Comparison of ENCODE assay signal across 1 cellular context in genomic region chr9:5767968-5768932, GRCh38.
A peak's percentile ranks its signal among the peaks of the same experiment; 100 is the strongest.
TF ChIP-seq lines count a peak whose summit lies in the region.

No MANE protein-coding gene starts in this region.

TF ChIP-seq in GM12878, 131 proteins besides CTCF, POLR2A, EP300 and RAD21 (continued from another document):
- TF ChIP-seq, protein P1, sequence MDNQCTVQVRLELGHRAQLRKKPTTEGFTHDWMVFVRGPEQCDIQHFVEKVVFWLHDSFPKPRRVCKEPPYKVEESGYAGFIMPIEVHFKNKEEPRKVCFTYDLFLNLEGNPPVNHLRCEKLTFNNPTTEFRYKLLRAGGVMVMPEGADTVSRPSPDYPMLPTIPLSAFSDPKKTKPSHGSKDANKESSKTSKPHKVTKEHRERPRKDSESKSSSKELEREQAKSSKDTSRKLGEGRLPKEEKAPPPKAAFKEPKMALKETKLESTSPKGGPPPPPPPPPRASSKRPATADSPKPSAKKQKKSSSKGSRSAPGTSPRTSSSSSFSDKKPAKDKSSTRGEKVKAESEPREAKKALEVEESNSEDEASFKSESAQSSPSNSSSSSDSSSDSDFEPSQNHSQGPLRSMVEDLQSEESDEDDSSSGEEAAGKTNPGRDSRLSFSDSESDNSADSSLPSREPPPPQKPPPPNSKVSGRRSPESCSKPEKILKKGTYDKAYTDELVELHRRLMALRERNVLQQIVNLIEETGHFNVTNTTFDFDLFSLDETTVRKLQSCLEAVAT (IDR thresholded peaks at IDR 0.05): 0 out of 2 replicates have a peak, but pooled peaks have one; percentile 13
- peak; percentile 92 for TF ChIP-seq FOXM1 (IDR thresholded peaks at IDR 0.05; ENCODE audit: low read depth, low read length)
- TF ChIP-seq BHLHE40 (IDR thresholded peaks at IDR 0.05; ENCODE audit: borderline replicate concordance in 1 of 2, low read depth in 2 of 2, low read length in 1 of 2): peak in 1 of 2 experiments; percentile 4; a peak in 1 of 4 replicates
- no peak for TF ChIP-seq CBX3 (IDR thresholded peaks at IDR 0.05; ENCODE audit: borderline replicate concordance, low read depth)
- TF ChIP-seq IKZF1 (conservative IDR thresholded peaks at IDR 0.05): peak; percentile 6; the same call in 1 of the 2 replicates
- TF ChIP-seq TCF12 (IDR thresholded peaks at IDR 0.05; ENCODE audit: low read depth, low read length): no peak
- TF ChIP-seq ATF2 (IDR thresholded peaks at IDR 0.05; ENCODE audit: low read length): peak; percentile 65; the same call in 1 of the 2 replicates
- TF ChIP-seq DPF2 (IDR thresholded peaks at IDR 0.05): no peak
- 0 out of 2 replicates have a peak, but pooled peaks have one; percentile 39 for TF ChIP-seq GABPA (IDR thresholded peaks at IDR 0.05; ENCODE audit: low read depth)
- TF ChIP-seq PKNOX1 (IDR thresholded peaks at IDR 0.05): peak; percentile 81
- TF ChIP-seq TAF1 (IDR thresholded peaks at IDR 0.05; ENCODE audit: borderline replicate concordance, low read depth, low read length): no peak
- TF ChIP-seq SIX5 (IDR thresholded peaks at IDR 0.05; ENCODE audit: low read depth, low read length, severe bottlenecking): no peak
- no peak for TF ChIP-seq ZNF687 (IDR thresholded peaks at IDR 0.05)
- TF ChIP-seq GATAD2B (conservative IDR thresholded peaks at IDR 0.05; ENCODE audit: low read depth): no peak
- TF ChIP-seq RBBP5 (conservative IDR thresholded peaks at IDR 0.05): no peak
- TF ChIP-seq MTA2 (IDR thresholded peaks at IDR 0.05; ENCODE audit: low read depth): peak; percentile 40; the same call in 1 of the 2 replicates
- TF ChIP-seq CREB1 (IDR thresholded peaks at IDR 0.05; ENCODE audit: low read depth): peak; percentile 80
- peak; percentile 55 for TF ChIP-seq NFIC (IDR thresholded peaks at IDR 0.05; ENCODE audit: low read depth, low read length)
- TF ChIP-seq ETV6 (conservative IDR thresholded peaks at IDR 0.05 in 1 of 2, IDR thresholded peaks at IDR 0.05 in 1 of 2; ENCODE audit: borderline replicate concordance in 1 of 2, low read depth in 1 of 2): peak in 1 of 2 experiments; percentile 66; a peak in 2 of 4 replicates
- TF ChIP-seq TCF7 (IDR thresholded peaks at IDR 0.05; ENCODE audit: borderline replicate concordance): peak; percentile 90
- no peak for TF ChIP-seq E4F1 (IDR thresholded peaks at IDR 0.05; ENCODE audit: borderline replicate concordance, partially characterized antibody)
